Comparison of ENCODE assay signal across 8 cellular contexts in the genomic region with DNA sequence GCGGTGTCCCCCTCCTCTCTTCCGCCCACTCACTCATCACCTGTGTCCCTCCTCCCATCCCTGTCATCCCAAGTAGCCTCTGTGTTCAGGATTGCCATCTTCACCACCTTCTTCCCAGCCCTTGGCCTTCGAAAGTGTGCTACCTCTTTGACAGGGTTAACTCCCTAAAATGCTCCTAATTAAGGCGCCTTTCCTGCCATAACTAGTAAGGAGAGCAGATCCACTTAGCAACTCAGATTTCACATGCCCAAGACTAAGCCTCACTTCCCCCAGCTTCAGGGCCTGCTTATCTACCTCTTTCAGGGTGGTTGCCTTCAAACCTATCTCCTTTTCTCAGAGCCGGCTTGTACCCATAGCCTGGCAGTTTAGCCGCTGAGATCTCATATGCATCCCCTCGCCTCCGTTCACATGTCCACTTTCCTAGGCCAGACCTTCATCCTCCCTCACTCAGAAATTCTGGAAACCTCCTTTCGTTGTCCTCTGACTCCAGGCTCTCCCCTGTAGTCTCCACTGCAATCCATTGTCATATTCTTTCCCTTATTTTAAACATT. TPM values are rescaled to one million over a fixed set of nuclear protein-coding genes. Genes with fewer than 3 reads are reported as not detected.
DNase-seq lines count a peak whose midpoint lies in the region; ATAC-seq and TF ChIP-seq lines count a peak whose summit lies in the region.

No MANE protein-coding gene starts in this region.

- no peak for ATAC-seq in psoas muscle
- no peak for ATAC-seq in HG02885 (IDR thresholded peaks at IDR 0.05; ENCODE audit: poor library complexity, unreplicated experiment)
- ATAC-seq in GM21723 (IDR thresholded peaks at IDR 0.05; ENCODE audit: unreplicated experiment), result no peak

- 80 to 91% (median 84%) methylated on average over 8 to 9 of the region's 9 CpGs for WGBS in psoas muscle, 3 donors

- no peaks in the 10 kb centered on the region for H3K36me3 ChIP-seq in ES-I3 (ENCODE audit: insufficient read depth, low read length)
- H3K36me3 ChIP-seq in psoas muscle (ENCODE audit: insufficient read depth in 1 of 2, low read depth in 1 of 2), result no peaks in the 10 kb centered on the region

- peak overlapping the region; percentile 54 for H3K27ac ChIP-seq in psoas muscle

- peaks cover 0 to 32% (median 8%) of the 10 kb centered on the region in 3 donors for H3K27me3 ChIP-seq in psoas muscle (ENCODE audit: insufficient read depth in 3 of 3, low read length in 2 of 3)

- H3K4me3 ChIP-seq in WI38 (ENCODE audit: low read depth, low read length), result peak overlapping the region; percentile 93
- peak overlapping the region; percentile 94 for H3K4me3 ChIP-seq in fibroblast of villous mesenchyme (ENCODE audit: low read depth, low read length)
- peak overlapping the region; percentile 82 for H3K4me3 ChIP-seq in psoas muscle

- H3K9me3 ChIP-seq in ES-I3 (ENCODE audit: control insufficient read depth, insufficient read depth, low read length) (no peaks in the 10 kb centered on the region), psoas muscle (no peaks in the 10 kb centered on the region)

- peak overlapping the region; percentile 86 for H3K9ac ChIP-seq in ES-I3 (ENCODE audit: low read depth, low read length)

- intact Hi-C loops in psoas muscle (cut with DNase I), result no loop called here

- TF ChIP-seq CTCF in WI38 (IDR thresholded peaks at IDR 0.05; ENCODE audit: low read depth, low read length) (no peak), fibroblast of villous mesenchyme (IDR thresholded peaks at IDR 0.05; ENCODE audit: insufficient read depth, low read depth, low read length) (no peak), psoas muscle (IDR thresholded peaks at IDR 0.05) (no peak)

- H3K4me1 ChIP-seq in ES-I3 (ENCODE audit: insufficient read depth, low read length), result peaks cover 31% of the 10 kb centered on the region
- H3K4me1 ChIP-seq in psoas muscle, result no peaks in the 10 kb centered on the region

- DNase-seq in fibroblast of villous mesenchyme (ENCODE audit: low read depth) (no peak), psoas muscle (no peak), MV-4-11 (lab: John Stamatoyannopoulos, UW) (no peak)
- DNase-seq in NK-92 treated with Interleukin-12 subunit alpha and Interleukin-12 subunit beta, amount 100 ng/mL, for 24 hours (lab: John Stamatoyannopoulos, UW), result no peak

RNA-seq across cellular contexts. Expression of a gene that starts 1.0 kb away (rescaled TPM):
- total RNA-seq in fibroblast of villous mesenchyme (997 and 1,795 TPM in 2 replicates), psoas muscle (10 to 100 TPM; 43.9 to 62.6 (median 49.5) TPM)
- 10 to 100 TPM; 11.9 to 24.2 (median 15.4) TPM for polyA plus RNA-seq in psoas muscle

Comparison
In these comparisons a context has a peak if more than half of its experiments do, and no peak if none do; other contexts are left out.
1. RNA of a gene that starts 1.0 kb away (total RNA-seq): 997 to 1,795 TPM in fibroblast of villous mesenchyme; 43.9 to 62.6 TPM in psoas muscle; every median in the first group is over 10 times any median in the second.
2. Peak in every context shown above with its lines, with median percentiles within 50 percentile points of each other: H3K4me3 ChIP-seq.